In genomic region chr6:43506667-43507471, GRCh38 we compare ENCODE assay signal across 8 cellular contexts. TPM values are rescaled to one million over a fixed set of nuclear protein-coding genes. Genes with fewer than 3 reads are reported as not detected.
A peak's percentile ranks its signal among the peaks of the same experiment; 100 is the strongest.
DNase-seq lines count a peak whose midpoint lies in the region; ATAC-seq and TF ChIP-seq lines count a peak whose summit lies in the region.

No MANE protein-coding gene starts in this region.

- H3K4me3 ChIP-seq in stomach = no peak overlapping the region

- H3K4me3 Mint-ChIP-seq in activated T-cell treated with anti-CD3 and anti-CD28 coated beads, Interleukin-2, amount 50 U/mL, for 72 hours = no peak overlapping the region
- H3K4me3 Mint-ChIP-seq in neural crest cell = peak overlapping the region; percentile 86

- no peaks in the 10 kb centered on the region for H3K9me3 Mint-ChIP-seq in activated T-cell treated with anti-CD3 and anti-CD28 coated beads, Interleukin-2, amount 50 U/mL, for 72 hours
- H3K9me3 Mint-ChIP-seq in neural crest cell = no peaks in the 10 kb centered on the region

- intact Hi-C loops in stomach (cut with DNase I; ENCODE audit: low total_unique reads) = loop anchor here (5.0 to 10.0 kb wide), 2 partner anchors 55 to 242 kb away; no protein-coding TSS in a partner anchor

- no peak for TF ChIP-seq POLR2A in stomach (IDR thresholded peaks at IDR 0.05)

- TF ChIP-seq CTCF in neural crest cell (conservative IDR thresholded peaks at IDR 0.05) = peak; percentile 95
- TF ChIP-seq CTCF in stomach (IDR thresholded peaks at IDR 0.05) = peak in 6 of 7 experiments; percentile 87 to 97 (median 94)

- H3K27me3 ChIP-seq in stomach = peaks cover 0 to 28% (median 11%) of the 10 kb centered on the region in 3 donors

- 21 to 24% (median 23%) methylated on average over 12 to 14 of the region's 14 CpGs for WGBS in stomach, 5 donors

- peaks cover 27 to 41% (median 34%) of the 10 kb centered on the region in 4 donors for H3K4me1 ChIP-seq in stomach

- peaks cover 38 to 57% (median 53%) of the 10 kb centered on the region in 4 donors for H3K36me3 ChIP-seq in stomach

- no peak for TF ChIP-seq EP300 in stomach (IDR thresholded peaks at IDR 0.05)

- no peak overlapping the region for H3K27ac ChIP-seq in stomach

- H3K4me1 Mint-ChIP-seq in activated T-cell treated with anti-CD3 and anti-CD28 coated beads, Interleukin-2, amount 50 U/mL, for 72 hours (ENCODE audit: low read depth) = peaks cover 16% of the 10 kb centered on the region
- H3K4me1 Mint-ChIP-seq in neural crest cell = peaks cover 19% of the 10 kb centered on the region

- H3K9me3 ChIP-seq in stomach = no peaks in the 10 kb centered on the region

- ATAC-seq in GM18907 (IDR thresholded peaks at IDR 0.05; ENCODE audit: unreplicated experiment) = peak; percentile 54
- ATAC-seq in activated T-cell treated with anti-CD3 and anti-CD28 coated beads, Interleukin-2, amount 50 U/mL, for 72 hours (replicated peaks in 1 of 2) = peak; percentile 66 to 68

- H3K27ac Mint-ChIP-seq in activated T-cell treated with anti-CD3 and anti-CD28 coated beads, Interleukin-2, amount 50 U/mL, for 72 hours = peak overlapping the region; percentile 44
- no peak overlapping the region for H3K27ac Mint-ChIP-seq in neural crest cell (ENCODE audit: unreplicated experiment)

- peak; percentile 87 for DNase-seq in AG08396 (ENCODE audit: low spot score)
- peak; percentile 78 for DNase-seq in LHCN-M2 (ENCODE audit: low read depth)
- DNase-seq in RPMI7951 (ENCODE audit: low read depth) = peak; percentile 70
- DNase-seq in activated T-cell treated with anti-CD3 and anti-CD28 coated beads, Interleukin-2, amount 50 U/mL, for 72 hours = peak; percentile 81 to 87
- peak; percentile 88 for DNase-seq in fibroblast of peridontal ligament (ENCODE audit: extremely low read depth)
- peak; percentile 88 for DNase-seq in neural crest cell (ENCODE audit: low read depth, low spot score)
- DNase-seq in stomach = peak; percentile 84

- peaks cover 23% of the 10 kb centered on the region for H3K27me3 Mint-ChIP-seq in activated T-cell treated with anti-CD3 and anti-CD28 coated beads, Interleukin-2, amount 50 U/mL, for 72 hours (ENCODE audit: low read depth)
- H3K27me3 Mint-ChIP-seq in neural crest cell (ENCODE audit: low read depth) = peaks cover 14% of the 10 kb centered on the region

- H3K36me3 Mint-ChIP-seq in activated T-cell treated with anti-CD3 and anti-CD28 coated beads, Interleukin-2, amount 50 U/mL, for 72 hours (ENCODE audit: insufficient read depth in 2 of 2) = peaks cover 2 to 7% of the 10 kb centered on the region in 2 donors
- H3K36me3 Mint-ChIP-seq in neural crest cell (ENCODE audit: low read depth) = peaks cover 8% of the 10 kb centered on the region

RNA-seq across cellular contexts. Expression of gene LRRC73, which starts 3.3 kb away (rescaled TPM):
- total RNA-seq in LHCN-M2 (2014; rRNA removed) (1.2 TPM in 2 replicates), neural crest cell (2.1 and 2.7 TPM in 2 replicates), stomach (1 to 10 TPM in 1 of 5 donors, under 1 TPM in 1, not detected in 3; 0.55 to 1.0 TPM)
- 1.5 TPM for polyA plus RNA-seq in LHCN-M2 (2012)
- 0.10 and 0.60 TPM in 2 replicates for total RNA-seq in RPMI7951 (2014; rRNA removed; shearing (Covaris generic))
- total RNA-seq in activated T-cell treated with anti-CD3 and anti-CD28 coated beads, Interleukin-2, amount 50 U/mL, for 72 hours = under 1 TPM; 0.32 to 0.43 TPM
- polyA plus RNA-seq in stomach = under 1 TPM; 0.30 to 0.31 (median 0.31) TPM

RNA-seq across cellular contexts. Expression of gene YIPF3, which starts 9.9 kb away (rescaled TPM):
- total RNA-seq in LHCN-M2 (2014; rRNA removed) (161 and 168 TPM in 2 replicates), neural crest cell (85.7 and 93.0 TPM in 2 replicates), stomach (100 to 1,000 TPM in 1 of 5 donors, 10 to 100 TPM in 4; 18.7 to 107 (median 62.0) TPM)
- 125 TPM for polyA plus RNA-seq in LHCN-M2 (2012)
- 139 and 151 TPM in 2 replicates for total RNA-seq in RPMI7951 (2014; rRNA removed; shearing (Covaris generic))
- 10 to 100 TPM; 63.9 to 64.4 TPM for total RNA-seq in activated T-cell treated with anti-CD3 and anti-CD28 coated beads, Interleukin-2, amount 50 U/mL, for 72 hours
- 10 to 100 TPM; 49.3 to 77.4 (median 53.2) TPM for polyA plus RNA-seq in stomach

RNA-seq across cellular contexts. Expression of gene POLR1C, which starts 10.0 kb away (rescaled TPM):
- total RNA-seq in LHCN-M2 (2014; rRNA removed) = 44.8 and 53.9 TPM in 2 replicates
- polyA plus RNA-seq in LHCN-M2 (2012) = 36.8 TPM
- 50.7 and 52.3 TPM in 2 replicates for total RNA-seq in RPMI7951 (2014; rRNA removed; shearing (Covaris generic))
- total RNA-seq in activated T-cell treated with anti-CD3 and anti-CD28 coated beads, Interleukin-2, amount 50 U/mL, for 72 hours = 10 to 100 TPM; 39.1 to 42.4 TPM
- total RNA-seq in neural crest cell = 45.8 and 60.8 TPM in 2 replicates
- 10 to 100 TPM; 16.9 to 31.6 (median 26.8) TPM for total RNA-seq in stomach
- 10 to 100 TPM; 14.7 to 36.2 (median 23.3) TPM for polyA plus RNA-seq in stomach

RNA-seq across cellular contexts. Expression of gene TJAP1, which starts 29.5 kb away (rescaled TPM):
- total RNA-seq in LHCN-M2 (2014; rRNA removed) (27.0 and 32.8 TPM in 2 replicates), neural crest cell (47.3 and 52.1 TPM in 2 replicates), stomach (100 to 1,000 TPM in 1 of 5 donors, 10 to 100 TPM in 2, 1 to 10 TPM in 2; 8.4 to 182 (median 15.2) TPM)
- 18.7 TPM for polyA plus RNA-seq in LHCN-M2 (2012)
- total RNA-seq in RPMI7951 (2014; rRNA removed; shearing (Covaris generic)) = 7.8 and 12.4 TPM in 2 replicates
- 10 to 100 TPM; 68.6 to 77.2 TPM for total RNA-seq in activated T-cell treated with anti-CD3 and anti-CD28 coated beads, Interleukin-2, amount 50 U/mL, for 72 hours
- polyA plus RNA-seq in stomach = 10 to 100 TPM; 10.8 to 17.5 (median 13.1) TPM

RNA-seq across cellular contexts. Expression of gene DLK2, which starts 51.5 kb away (rescaled TPM):
- total RNA-seq in LHCN-M2 (2014; rRNA removed) (2.4 and 4.4 TPM in 2 replicates), neural crest cell (1.5 and 1.6 TPM in 2 replicates), stomach (under 1 TPM in 1 of 5 donors, not detected in 4; 0.37 TPM)
- polyA plus RNA-seq in LHCN-M2 (2012) = 5.2 TPM
- total RNA-seq in RPMI7951 (2014; rRNA removed; shearing (Covaris generic)) = 0.60 and 1.5 TPM in 2 replicates
- 1 to 10 TPM; 1.6 to 2.6 TPM for total RNA-seq in activated T-cell treated with anti-CD3 and anti-CD28 coated beads, Interleukin-2, amount 50 U/mL, for 72 hours
- 10 to 100 TPM in 1 of 3 donors, not detected in 2; 17.0 TPM for polyA plus RNA-seq in stomach
